Comparison of ENCODE assay signal across 8 cellular contexts in genomic region chr18:35240664-35241522, GRCh38. TPM values are rescaled to one million over a fixed set of nuclear protein-coding genes. Genes with fewer than 3 reads are reported as not detected.
A peak's percentile ranks its signal among the peaks of the same experiment; 100 is the strongest.
DNase-seq lines count a peak whose midpoint lies in the region; ATAC-seq, FAIRE-seq and TF ChIP-seq lines count a peak whose summit lies in the region.

Gene ZNF397 (plus strand): TSS chr18:35241034. CDS start chr18:35242471, 1,437 bp downstream.

- intact Hi-C loops in A673 (cut with micrococcal nuclease; ENCODE audit: unreplicated experiment) (no loop called here), mammary epithelial cell (cut with micrococcal nuclease) (loop anchor here (1.0 to 2.0 kb wide), 2 partner anchors 49 to 104 kb away; partner anchors contain the start of genes ZNF24 and ZSCAN30)

- FAIRE-seq in small intestine (lab: Jason Lieb, UNC): no peak

- peaks cover 5% of the 10 kb centered on the region for H3K79me2 ChIP-seq in mammary epithelial cell (ENCODE audit: insufficient read depth, low read length)

- H3K4me2 ChIP-seq in mammary epithelial cell (ENCODE audit: insufficient read depth, low read depth, low read length): peak within 1 kb of the TSS; percentile 78

- H3K9me3 ChIP-seq in A673 (ENCODE audit: low read depth, low read length, poor library complexity, severe bottlenecking) (peaks cover 38% of the 10 kb centered on the region), WERI-Rb-1 (ENCODE audit: severe bottlenecking) (no peaks in the 10 kb centered on the region), mammary epithelial cell (replicated peaks; ENCODE audit: insufficient read depth, low read length) (peaks cover 32% of the 10 kb centered on the region), small intestine (ENCODE audit: control insufficient read depth, low read depth) (no peaks in the 10 kb centered on the region)

- H3K27me3 ChIP-seq in A673 (replicated peaks; ENCODE audit: insufficient read depth, low read depth, low read length, poor library complexity): no peaks in the 10 kb centered on the region
- no peaks in the 10 kb centered on the region for H3K27me3 ChIP-seq in WERI-Rb-1 (ENCODE audit: insufficient read depth, low read depth, severe bottlenecking)
- no peaks in the 10 kb centered on the region for H3K27me3 ChIP-seq in mammary epithelial cell (ENCODE audit: insufficient read depth, low read length)
- H3K27me3 ChIP-seq in small intestine (ENCODE audit: control insufficient read depth in 2 of 2, insufficient read depth in 2 of 2, low read length in 2 of 2): no peaks in the 10 kb centered on the region

- peak within 1 kb of the TSS; percentile 86 for H3K9ac ChIP-seq in mammary epithelial cell (ENCODE audit: insufficient read depth, low read length)

- peak; percentile 97 for DNase-seq in A673 (ENCODE audit: low spot score)
- peak; percentile 97 for DNase-seq in NCI-H2196 (lab: John Stamatoyannopoulos, UW; ENCODE audit: unreplicated experiment)
- DNase-seq in WERI-Rb-1: peak; percentile 98
- peak; percentile 93 for DNase-seq in mammary epithelial cell
- DNase-seq in iPS-NIHi11 (ENCODE audit: low spot score): peak; percentile 97
- peak; percentile 96 for DNase-seq in small intestine

- H2AFZ ChIP-seq in mammary epithelial cell (ENCODE audit: low read depth, low read length): peak within 1 kb of the TSS; percentile 85

- no peaks in the 10 kb centered on the region for H4K20me1 ChIP-seq in mammary epithelial cell (ENCODE audit: insufficient read depth, low read length)

- H3K27ac ChIP-seq in A673 (ENCODE audit: low read depth, low read length, poor library complexity, severe bottlenecking) (peak within 1 kb of the TSS; percentile 95), WERI-Rb-1 (peak within 1 kb of the TSS; percentile 95), mammary epithelial cell (ENCODE audit: insufficient read depth, low read depth, low read length) (peak within 1 kb of the TSS; percentile 85), small intestine (ENCODE audit: low read depth in 1 of 2, low read length in 1 of 2) (peak within 1 kb of the TSS; percentile 89 to 97)

- BruUV-seq in A673 (replicated peaks; lab: Mats Ljungman, UMichigan) (TSS peak; percentile 78), mammary epithelial cell (replicated peaks; lab: Mats Ljungman, UMichigan) (TSS peak; percentile 62)

- dilution Hi-C loops in mammary epithelial cell (cut with HindIII; ENCODE audit: low sequenced_read_pairs): loop anchor here (25.0 kb wide), 1 partner anchor 371 kb away; no protein-coding TSS in a partner anchor

- peak within 1 kb of the TSS; percentile 76 for H3K4me3 ChIP-seq in A673 (ENCODE audit: low read depth, low read length, poor library complexity, severe bottlenecking)
- peak within 1 kb of the TSS; percentile 97 for H3K4me3 ChIP-seq in WERI-Rb-1 (ENCODE audit: low read depth, low read length)
- H3K4me3 ChIP-seq in mammary epithelial cell (replicated peaks in 1 of 3; ENCODE audit: insufficient read depth in 1 of 3, low read depth in 2 of 3, low read length in 3 of 3): peak within 1 kb of the TSS; percentile 67 to 94 (median 90)
- peak within 1 kb of the TSS; percentile 69 to 90 for H3K4me3 ChIP-seq in small intestine (ENCODE audit: low read depth in 1 of 2, low read length in 2 of 2)

- 1% methylated on average over 28 of the region's 62 CpGs for WGBS in mammary epithelial cell (ENCODE audit: low coverage, missing lambda C conversion rate)
- 0 to 1% (median 0%) methylated on average over 53 to 62 of the region's 62 CpGs for WGBS in small intestine, 3 donors

- POLR2A ChIA-PET in A673 (lab: Charles Lee; ENCODE audit: low non-redundant PET): interaction anchor here (0.6 kb wide), 1 partner anchor 336 kb away, joined by 7 read pairs; no protein-coding TSS in a partner anchor

- ATAC-seq in GM18868 (IDR thresholded peaks at IDR 0.05; ENCODE audit: unreplicated experiment) (peak; percentile 99), HG03108 (IDR thresholded peaks at IDR 0.05; ENCODE audit: unreplicated experiment) (peak; percentile 99)

- H3K36me3 ChIP-seq in A673 (ENCODE audit: insufficient read depth, low read length, poor library complexity, severe bottlenecking) (peaks cover 40% of the 10 kb centered on the region), WERI-Rb-1 (peaks cover 35% of the 10 kb centered on the region), mammary epithelial cell (ENCODE audit: insufficient read depth, low read length) (peaks cover 18% of the 10 kb centered on the region), small intestine (ENCODE audit: control insufficient read depth in 2 of 2, insufficient read depth in 2 of 2, low read length in 2 of 2) (peaks cover 14 to 16% of the 10 kb centered on the region in 2 donors)

- H3K4me1 ChIP-seq in A673 (ENCODE audit: insufficient read depth, low read length, poor library complexity, severe bottlenecking): no peaks in the 10 kb centered on the region
- no peaks in the 10 kb centered on the region for H3K4me1 ChIP-seq in mammary epithelial cell (ENCODE audit: insufficient read depth, low read length)
- no peaks in the 10 kb centered on the region for H3K4me1 ChIP-seq in small intestine (ENCODE audit: control insufficient read depth in 2 of 2, insufficient read depth in 1 of 2, low read depth in 1 of 2, low read length in 1 of 2)

- in situ Hi-C loops in mammary epithelial cell (cut with MboI; ENCODE audit: low sequenced_read_pairs in 2 of 2): loop anchor here in 1 of 2 donors (10.0 kb wide), 1 partner anchor 64 kb away; no protein-coding TSS in a partner anchor

- TF ChIP-seq CTCF in A673 (conservative IDR thresholded peaks at IDR 0.05; ENCODE audit: low read depth, low read length) (no peak), WERI-Rb-1 (IDR thresholded peaks at IDR 0.05; ENCODE audit: low read depth, low read length) (no peak), mammary epithelial cell (conservative IDR thresholded peaks at IDR 0.05 in 1 of 2, IDR thresholded peaks at IDR 0.05 in 1 of 2; ENCODE audit: extremely low read depth in 1 of 2, insufficient read depth in 1 of 2, low read depth in 1 of 2, low read length in 2 of 2) (no peak)

- CTCF ChIA-PET in A673 (lab: Charles Lee) (interaction anchor here (0.7 kb wide), 2 partner anchors 10 to 48 kb away, joined by 6 to 8 read pairs; no protein-coding TSS in a partner anchor), mammary epithelial cell (lab: Charles Lee; ENCODE audit: low non-redundant PET) (no interaction called here)

RNA-seq across cellular contexts. Expression of gene ZNF397, which starts in this region (rescaled TPM):
- 34.5 and 34.7 TPM in 2 replicates for total RNA-seq in A673 (2021)
- 10 to 100 TPM; 13.3 to 15.5 TPM for total RNA-seq in mammary epithelial cell
- 4.2 TPM for polyA plus RNA-seq in mammary epithelial cell
- polyA minus RNA-seq in mammary epithelial cell: 3.0 TPM
- 10 to 100 TPM in 1 of 3 donors, 1 to 10 TPM in 2; 5.7 to 11.3 (median 7.2) TPM for polyA plus RNA-seq in small intestine

Comparison
In these comparisons a context has a peak if more than half of its experiments do, and no peak if none do; other contexts are left out.
1. Peak in every context shown above with its lines: DNase-seq, ATAC-seq, H3K4me3 ChIP-seq and H3K27ac ChIP-seq.